In the genomic region with DNA sequence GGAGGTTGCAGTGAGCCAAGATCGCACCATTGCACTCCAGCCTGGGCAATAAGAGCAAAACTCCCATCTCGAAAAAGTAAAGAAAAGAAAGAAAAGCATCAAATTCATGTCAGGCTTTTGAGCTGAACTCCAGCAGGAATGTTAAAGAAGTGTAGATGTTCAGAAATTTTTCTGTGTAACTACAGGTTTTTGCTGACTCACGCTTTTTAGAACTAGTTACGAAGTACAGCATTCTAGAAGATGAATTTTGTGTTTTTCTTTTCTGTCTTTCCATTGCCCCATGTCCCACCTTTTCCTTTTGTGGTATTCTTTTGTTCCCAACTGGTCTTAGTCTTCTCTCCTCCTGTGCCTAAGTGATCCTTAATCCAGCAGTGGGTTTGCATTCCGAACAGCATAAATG, we compare ENCODE assay signal across 18 cellular contexts. TPM values are rescaled to one million over a fixed set of nuclear protein-coding genes. Genes with fewer than 3 reads are reported as not detected.
DNase-seq lines count a peak whose midpoint lies in the region; ATAC-seq and TF ChIP-seq lines count a peak whose summit lies in the region.
"Had no signal": no experiment of that assay in that cellular context is flagged by ENCODE, and none has a peak within 500 bp of the region (broad histone marks: within the 10 kb centered on the region; RNA-seq: fewer than 3 reads in every experiment).

No MANE protein-coding gene starts in this region.

- H4K20me1 ChIP-seq in H9 (ENCODE audit: control insufficient read depth, insufficient read depth, insufficient read length) (no peaks in the 10 kb centered on the region), mammary epithelial cell (ENCODE audit: insufficient read depth, low read length) (no peaks in the 10 kb centered on the region)

- no peak overlapping the region for H3K56ac ChIP-seq in H9 (ENCODE audit: insufficient read length, low read depth, low read length)

- H3K9ac ChIP-seq in H9 (ENCODE audit: extremely low read depth, insufficient read length, low read length) (no peak overlapping the region), mammary epithelial cell (ENCODE audit: insufficient read depth, low read length) (no peak overlapping the region)
- H3K9ac ChIP-seq: BLaER1 treated with 17β-estradiol and CSF1 and Interleukin-3, amounts not matched to agents 10 nM and 100 nM had no signal

- in situ Hi-C loops in mammary epithelial cell (cut with MboI; ENCODE audit: low sequenced_read_pairs in 2 of 2), result loop anchor here in 1 of 2 donors (25.0 kb wide), 1 partner anchor 337 kb away; no protein-coding TSS in a partner anchor

- H3K36me3 ChIP-seq in stomach, result peaks cover 71 to 100% (median 100%) of the 10 kb centered on the region in 4 donors
- peaks cover 23% of the 10 kb centered on the region for H3K36me3 ChIP-seq in mammary epithelial cell (ENCODE audit: insufficient read depth, low read length)

- no peak for TF ChIP-seq EP300 in stomach (IDR thresholded peaks at IDR 0.05)

- no peaks in the 10 kb centered on the region for H3K27me3 Mint-ChIP-seq in activated T-cell treated with anti-CD3 and anti-CD28 coated beads, Interleukin-2, amount 50 U/mL, for 72 hours (ENCODE audit: low read depth)
- no peaks in the 10 kb centered on the region for H3K27me3 Mint-ChIP-seq in H9 (ENCODE audit: low read depth)
- H3K27me3 Mint-ChIP-seq: CD4-positive, CD25-positive, alpha-beta regulatory T cell had no signal

- no CpG with 5 or more reads among the region's 5 CpGs for WGBS in H9 (ENCODE audit: extremely low coverage, insufficient read length, low lambda C conversion rate)
- 94 to 98% (median 97%) methylated on average over 5 of the region's 5 CpGs for WGBS in stomach, 5 donors
- WGBS in mammary epithelial cell (ENCODE audit: low coverage, missing lambda C conversion rate), result 96% methylated on average over 5 of the region's 5 CpGs

- H4K5ac ChIP-seq in H9 (ENCODE audit: insufficient read length, low read depth, low read length), result no peak overlapping the region

- dilution Hi-C loops in mammary epithelial cell (cut with HindIII; ENCODE audit: low sequenced_read_pairs), result no loop called here

- no peak overlapping the region for H2BK15ac ChIP-seq in H9 (ENCODE audit: low read depth, low read length)

- intact Hi-C loops in stomach (cut with DNase I; ENCODE audit: low total_unique reads), result no loop called here
- intact Hi-C loops in mammary epithelial cell (cut with micrococcal nuclease), result no loop called here

- H3K36me3 Mint-ChIP-seq in activated T-cell treated with anti-CD3 and anti-CD28 coated beads, Interleukin-2, amount 50 U/mL, for 72 hours (ENCODE audit: insufficient read depth in 2 of 2), result peaks cover 3 to 4% of the 10 kb centered on the region in 2 donors
- peaks cover 21 to 91% (median 76%) of the 10 kb centered on the region in 3 experiments for H3K36me3 Mint-ChIP-seq in H9 (ENCODE audit: insufficient read depth in 1 of 3, low read depth in 3 of 3)

- H3K79me2 ChIP-seq in H9 (ENCODE audit: insufficient read depth, low read length) (no peaks in the 10 kb centered on the region), mammary epithelial cell (ENCODE audit: insufficient read depth, low read length) (no peaks in the 10 kb centered on the region)

- no peak overlapping the region for H2AK5ac ChIP-seq in H9 (ENCODE audit: insufficient read length, low read length)

- no peak overlapping the region for H4K91ac ChIP-seq in H9 (ENCODE audit: insufficient read length, low read depth, low read length)

- H2BK20ac ChIP-seq in H9 (ENCODE audit: low read depth, low read length, poor library complexity, severe bottlenecking), result no peak overlapping the region

- H3K4me3 Mint-ChIP-seq in activated T-cell treated with anti-CD3 and anti-CD28 coated beads, Interleukin-2, amount 50 U/mL, for 72 hours, result no peak overlapping the region
- H3K4me3 Mint-ChIP-seq in H9, result no peak overlapping the region
- H3K4me3 Mint-ChIP-seq: CD4-positive, CD25-positive, alpha-beta regulatory T cell; HFFc6 had no signal

- no peak overlapping the region for H2BK12ac ChIP-seq in H9 (ENCODE audit: insufficient read length, low read depth, low read length)

- H3K4me1 Mint-ChIP-seq in activated T-cell treated with anti-CD3 and anti-CD28 coated beads, Interleukin-2, amount 50 U/mL, for 72 hours (ENCODE audit: low read depth), result peaks cover 14% of the 10 kb centered on the region
- H3K4me1 Mint-ChIP-seq in H9, result no peaks in the 10 kb centered on the region

- H2BK5ac ChIP-seq in H9 (ENCODE audit: insufficient read length, low read length), result no peak overlapping the region

- H4K8ac ChIP-seq in H9 (replicated peaks; ENCODE audit: insufficient read length, low read depth, low read length), result no peak overlapping the region

- H3K79me1 ChIP-seq in H9 (ENCODE audit: insufficient read depth, low read depth, low read length, poor library complexity, severe bottlenecking), result no peaks in the 10 kb centered on the region

- no peaks in the 10 kb centered on the region for H3K9me3 Mint-ChIP-seq in activated T-cell treated with anti-CD3 and anti-CD28 coated beads, Interleukin-2, amount 50 U/mL, for 72 hours
- H3K9me3 Mint-ChIP-seq in H9, result no peaks in the 10 kb centered on the region
- H3K9me3 Mint-ChIP-seq: CD4-positive, CD25-positive, alpha-beta regulatory T cell; HFFc6 had no signal

- no peak overlapping the region for H3K23ac ChIP-seq in H9 (ENCODE audit: insufficient read length, low read depth, low read length)

- TF ChIP-seq POLR2A in stomach (IDR thresholded peaks at IDR 0.05), result no peak

- H3K4me2 ChIP-seq in H9 (ENCODE audit: insufficient read depth, insufficient read length, low read length), result no peak overlapping the region
- no peak overlapping the region for H3K4me2 ChIP-seq in mammary epithelial cell (ENCODE audit: insufficient read depth, low read depth, low read length)

- no peak overlapping the region for H3T11ph ChIP-seq in H9 (ENCODE audit: low read length)

- H3K27me3 ChIP-seq in H9 (ENCODE audit: insufficient read depth, low read length) (no peaks in the 10 kb centered on the region), stomach (no peaks in the 10 kb centered on the region), mammary epithelial cell (ENCODE audit: insufficient read depth, low read length) (no peaks in the 10 kb centered on the region)
- H3K27me3 ChIP-seq: BLaER1 treated with 17β-estradiol and CSF1 and Interleukin-3, amounts not matched to agents 10 nM and 100 nM had no signal

- H3K4ac ChIP-seq in H9 (ENCODE audit: low read depth, low read length), result no peak overlapping the region

- H3K27ac ChIP-seq in H9 (ENCODE audit: insufficient read length, low read depth, low read length) (no peak overlapping the region), epithelial cell of prostate (peak overlapping the region; percentile 73), stomach (peak overlapping the region in 4 of 5 donors; percentile 60 to 70 (median 65)), mammary epithelial cell (ENCODE audit: insufficient read depth, low read depth, low read length) (no peak overlapping the region)
- H3K27ac ChIP-seq: BLaER1 treated with 17β-estradiol and CSF1 and Interleukin-3, amounts not matched to agents 10 nM and 100 nM had no signal

- BruUV-seq in mammary epithelial cell (replicated peaks; lab: Mats Ljungman, UMichigan), result no TSS peak

- no peak overlapping the region for H2BK120ac ChIP-seq in H9 (ENCODE audit: low read depth, low read length, poor library complexity, severe bottlenecking)

- TF ChIP-seq CTCF in H9 (conservative IDR thresholded peaks at IDR 0.05) (no peak), stomach (IDR thresholded peaks at IDR 0.05) (no peak), mammary epithelial cell (conservative IDR thresholded peaks at IDR 0.05 in 1 of 2, IDR thresholded peaks at IDR 0.05 in 1 of 2; ENCODE audit: extremely low read depth in 1 of 2, insufficient read depth in 1 of 2, low read depth in 1 of 2, low read length in 2 of 2) (no peak)

- no peak overlapping the region for H3K18ac ChIP-seq in H9 (ENCODE audit: insufficient read length, low read depth, low read length)

- H3K9me3 ChIP-seq in H9 (ENCODE audit: control insufficient read depth, low read depth, low read length) (no peaks in the 10 kb centered on the region), stomach (no peaks in the 10 kb centered on the region), mammary epithelial cell (replicated peaks; ENCODE audit: insufficient read depth, low read length) (no peaks in the 10 kb centered on the region)

- CTCF ChIA-PET in mammary epithelial cell (lab: Charles Lee; ENCODE audit: low non-redundant PET), result no interaction called here

- H3K23me2 ChIP-seq in H9 (ENCODE audit: insufficient read length, low read depth, low read length, poor library complexity, severe bottlenecking), result no peaks in the 10 kb centered on the region

- no peak for ATAC-seq in activated T-cell treated with anti-CD3 and anti-CD28 coated beads, Interleukin-2, amount 50 U/mL, for 72 hours (replicated peaks in 1 of 2)

- H3K27ac Mint-ChIP-seq in activated T-cell treated with anti-CD3 and anti-CD28 coated beads, Interleukin-2, amount 50 U/mL, for 72 hours, result peak overlapping the region; percentile 48
- peak overlapping the region in 2 of 3 experiments; percentile 5 to 21; a peak in 1 of 7 replicates for H3K27ac Mint-ChIP-seq in H9
- H3K27ac Mint-ChIP-seq: CD4-positive, CD25-positive, alpha-beta regulatory T cell; HFFc6 had no signal

- no peak overlapping the region for H2AFZ ChIP-seq in H9 (ENCODE audit: low read length)
- H2AFZ ChIP-seq in mammary epithelial cell (ENCODE audit: low read depth, low read length), result no peak overlapping the region

- no peak for DNase-seq in activated T-cell treated with anti-CD3 and anti-CD28 coated beads, Interleukin-2, amount 50 U/mL, for 72 hours
- no peak for DNase-seq in activated T-cell treated with anti-CD3 and anti-CD28 coated beads, Interleukin-2, amount 50 U/mL, for 1 hour
- DNase-seq in H9 (no peak), epithelial cell of prostate (ENCODE audit: low read depth, low spot score) (no peak), stomach (no peak), NCI-H226 (no peak), NAMALWA (ENCODE audit: low spot score) (no peak), mammary epithelial cell (no peak)
- DNase-seq: 8988T; ACHN; Calu3; CD4-positive, CD25-positive, alpha-beta regulatory T cell; DMS 273 treated with DMSO at 0.1 percent for 48 hours; GOT3; HCEC 1CT; HFFc6 had no signal

- H3K4me3 ChIP-seq in stomach (no peak overlapping the region), mammary epithelial cell (replicated peaks in 1 of 3; ENCODE audit: insufficient read depth in 1 of 3, low read depth in 2 of 3, low read length in 3 of 3) (no peak overlapping the region)
- H3K4me3 ChIP-seq: BLaER1 treated with 17β-estradiol and CSF1 and Interleukin-3, amounts not matched to agents 10 nM and 100 nM had no signal

- H3K4me1 ChIP-seq in H9 (ENCODE audit: insufficient read depth, low read length), result no peaks in the 10 kb centered on the region
- peaks cover 25 to 68% (median 57%) of the 10 kb centered on the region in 4 donors for H3K4me1 ChIP-seq in stomach
- peaks cover 16% of the 10 kb centered on the region for H3K4me1 ChIP-seq in mammary epithelial cell (ENCODE audit: insufficient read depth, low read length)

- no peak overlapping the region for H3K14ac ChIP-seq in H9 (ENCODE audit: insufficient read depth, low read length)

RNA-seq across cellular contexts. Expression of a gene that starts 56.0 kb away (rescaled TPM):
- under 1 TPM; 0.12 TPM for total RNA-seq in activated T-cell treated with anti-CD3 and anti-CD28 coated beads, Interleukin-2, amount 50 U/mL, for 72 hours
- total RNA-seq in H9 (2021) (not detected in 2 replicates), stomach (not detected), mammary epithelial cell (not detected)
- polyA plus RNA-seq in stomach (not detected), mammary epithelial cell (not detected)
- polyA minus RNA-seq in mammary epithelial cell, result not detected
- total RNA-seq: Calu3; CD4-positive, CD25-positive, alpha-beta regulatory T cell; Daoy; HFFc6 had no signal
- polyA plus RNA-seq: CD4-positive, CD25-positive, alpha-beta regulatory T cell had no signal

Comparison
In these comparisons a context has a peak if more than half of its experiments do, and no peak if none do; other contexts are left out.
1. H3K27ac ChIP-seq: peak in epithelial cell of prostate (single experiment) and stomach (4 of 5); none in H9 (single experiment) and mammary epithelial cell (single experiment).